ENCODE assay signal across 18 cellular contexts in genomic region chr5:166302189-166302588, GRCh38.
"Had no signal": no experiment of that assay in that cellular context is flagged by ENCODE, and none has a peak within 500 bp of the region (broad histone marks: within the 10 kb centered on the region; RNA-seq: fewer than 3 reads in every experiment).

No MANE protein-coding gene starts in this region.

- H3K4me2 ChIP-seq: SK-N-SH had no signal

- H3K4me3 Mint-ChIP-seq: T-cell had no signal

- H3K27ac ChIP-seq: RWPE1 had no signal

- H3K4me1 Mint-ChIP-seq: T-cell had no signal

- ATAC-seq: Panc1, PC-3, T-cell had no signal

- H3K9ac ChIP-seq: SK-N-SH had no signal

- H3K27me3 Mint-ChIP-seq: T-cell had no signal

- H3K36me3 Mint-ChIP-seq: T-cell had no signal

- H3K27ac Mint-ChIP-seq: T-cell had no signal

- DNase-seq: KBM-7, NCI-H1092, NCI-H1105 treated with DMSO at 0.1 percent for 48 hours, NCI-H1417 treated with DMSO at 0.1 percent for 48 hours, NCI-H146, NCI-H1694 treated with DMSO at 0.1 percent for 48 hours, NCI-H1930, NCI-H2081, NCI-H2107, NCI-H2227 treated with DMSO at 0.1 percent for 48 hours, NCI-H524, PC-3, SHP77, SK-N-SH, SW 1271, T-cell had no signal
